ENCODE assay signal across 9 cellular contexts in the genomic region with DNA sequence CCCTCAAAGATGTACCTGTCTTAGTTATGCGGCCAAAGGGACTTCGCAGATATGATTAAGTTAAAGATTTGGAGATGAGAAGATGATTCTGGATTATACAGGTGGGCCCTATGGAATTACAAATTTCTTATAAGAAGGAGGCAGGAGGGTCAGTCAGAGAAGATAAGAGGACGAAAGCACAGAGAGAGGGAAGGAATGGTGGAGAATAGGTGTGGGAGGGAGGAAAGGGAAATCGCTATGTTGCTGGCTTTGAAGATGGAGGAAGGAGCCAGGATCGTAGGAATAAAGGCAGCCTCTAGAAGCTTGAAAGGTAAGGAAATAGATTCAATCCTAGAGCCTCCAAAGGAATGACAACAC. TPM values are rescaled to one million over a fixed set of nuclear protein-coding genes. Genes with fewer than 3 reads are reported as not detected.
DNase-seq lines count a peak whose midpoint lies in the region; ATAC-seq, FAIRE-seq and TF ChIP-seq lines count a peak whose summit lies in the region.
"Had no signal": no experiment of that assay in that cellular context is flagged by ENCODE, and none has a peak within 500 bp of the region (broad histone marks: within the 10 kb centered on the region; RNA-seq: fewer than 3 reads in every experiment).

No MANE protein-coding gene starts in this region.

- peak overlapping the region; percentile 91 for H3K4me3 Mint-ChIP-seq in activated T-cell treated with anti-CD3 and anti-CD28 coated beads, Interleukin-2, amount 50 U/mL, for 24 hours
- peak overlapping the region; percentile 100 for H3K4me3 Mint-ChIP-seq in activated naive CD8-positive, alpha-beta T cell

- intact Hi-C loops in kidney (cut with DNase I), result loop anchor here (10.0 kb wide), 1 partner anchor 284 kb away; no protein-coding TSS in a partner anchor
- intact Hi-C loops in posterior vena cava (cut with DNase I), result no loop called here

- H3K4me1 Mint-ChIP-seq in activated T-cell treated with anti-CD3 and anti-CD28 coated beads, Interleukin-2, amount 50 U/mL, for 24 hours (ENCODE audit: low read depth), result peaks cover 37% of the 10 kb centered on the region
- peaks cover 41% of the 10 kb centered on the region for H3K4me1 Mint-ChIP-seq in activated naive CD8-positive, alpha-beta T cell (ENCODE audit: low read depth)

- H3K27ac ChIP-seq in kidney (ENCODE audit: low read depth in 2 of 2, low read length in 2 of 2), result peak overlapping the region; percentile 96 to 100
- H3K27ac ChIP-seq in temporal lobe (ENCODE audit: low read depth, low read length), result peak overlapping the region; percentile 1

- TF ChIP-seq CTCF in kidney (IDR thresholded peaks at IDR 0.05; ENCODE audit: borderline replicate concordance, extremely low read depth, insufficient read depth), result no peak

- DNase-seq in activated T-cell treated with anti-CD3 and anti-CD28 coated beads, Interleukin-2, amount 50 U/mL, for 24 hours, result no peak
- no peak for DNase-seq in activated T-cell treated with anti-CD3 and anti-CD28 coated beads, Interleukin-2, amount 50 U/mL, for 1 hour
- DNase-seq in kidney (no peak), posterior vena cava (ENCODE audit: low spot score) (no peak)
- DNase-seq: midbrain had no signal

- H3K36me3 Mint-ChIP-seq in activated T-cell treated with anti-CD3 and anti-CD28 coated beads, Interleukin-2, amount 50 U/mL, for 24 hours (ENCODE audit: low read depth), result peaks cover 38% of the 10 kb centered on the region
- peaks cover 6% of the 10 kb centered on the region for H3K36me3 Mint-ChIP-seq in activated naive CD8-positive, alpha-beta T cell

- peaks cover 10 to 19% of the 10 kb centered on the region in 2 donors for H3K4me1 ChIP-seq in kidney (ENCODE audit: control insufficient read depth in 1 of 2, insufficient read depth in 1 of 2, low read depth in 1 of 2, low read length in 2 of 2)

- H3K36me3 ChIP-seq in kidney (ENCODE audit: control insufficient read depth in 1 of 2, insufficient read depth in 2 of 2, low read length in 2 of 2), result peaks cover 2 to 7% of the 10 kb centered on the region in 2 donors

- no peaks in the 10 kb centered on the region for H3K9me3 ChIP-seq in kidney (ENCODE audit: control insufficient read depth in 1 of 2, low read length in 2 of 2)

- no peak for FAIRE-seq in kidney (lab: Jason Lieb, UNC)

- no peaks in the 10 kb centered on the region for H3K27me3 Mint-ChIP-seq in activated T-cell treated with anti-CD3 and anti-CD28 coated beads, Interleukin-2, amount 50 U/mL, for 24 hours
- no peaks in the 10 kb centered on the region for H3K27me3 Mint-ChIP-seq in activated naive CD8-positive, alpha-beta T cell

- H3K27ac Mint-ChIP-seq in activated T-cell treated with anti-CD3 and anti-CD28 coated beads, Interleukin-2, amount 50 U/mL, for 24 hours, result peak overlapping the region; percentile 100
- peak overlapping the region; percentile 100 for H3K27ac Mint-ChIP-seq in activated naive CD8-positive, alpha-beta T cell

- no peak overlapping the region for H3K9ac ChIP-seq in kidney (ENCODE audit: low read length in 2 of 2)

- no peaks in the 10 kb centered on the region for H3K9me3 Mint-ChIP-seq in activated T-cell treated with anti-CD3 and anti-CD28 coated beads, Interleukin-2, amount 50 U/mL, for 24 hours
- no peaks in the 10 kb centered on the region for H3K9me3 Mint-ChIP-seq in activated naive CD8-positive, alpha-beta T cell (ENCODE audit: low read depth)

- ATAC-seq in HG03159 (IDR thresholded peaks at IDR 0.05; ENCODE audit: unreplicated experiment), result no peak
- no peak for ATAC-seq in GM21515 (IDR thresholded peaks at IDR 0.05; ENCODE audit: unreplicated experiment)

- peak overlapping the region; percentile 84 to 98 for H3K4me3 ChIP-seq in kidney (ENCODE audit: low read length in 2 of 2)

RNA-seq across cellular contexts. Expression of a gene that starts 1.2 kb away (rescaled TPM):
- 112 TPM for total RNA-seq in kidney
- polyA plus RNA-seq in kidney (ENCODE audit: insufficient read depth, low read depth, low replicate concordance), result 68.7 TPM
- 96.6 TPM for total RNA-seq in temporal lobe
- 10 to 100 TPM; 67.7 to 80.3 TPM for total RNA-seq in posterior vena cava

RNA-seq across cellular contexts. Expression of a gene that starts 27.1 kb away (rescaled TPM):
- total RNA-seq in kidney, result 25.8 TPM
- 15.2 TPM for polyA plus RNA-seq in kidney (ENCODE audit: insufficient read depth, low read depth, low replicate concordance)
- total RNA-seq in temporal lobe, result 73.0 TPM
- total RNA-seq in posterior vena cava, result 10 to 100 TPM; 16.0 to 17.4 TPM
